8 cellular contexts compared by ENCODE assay signal in the genomic region with DNA sequence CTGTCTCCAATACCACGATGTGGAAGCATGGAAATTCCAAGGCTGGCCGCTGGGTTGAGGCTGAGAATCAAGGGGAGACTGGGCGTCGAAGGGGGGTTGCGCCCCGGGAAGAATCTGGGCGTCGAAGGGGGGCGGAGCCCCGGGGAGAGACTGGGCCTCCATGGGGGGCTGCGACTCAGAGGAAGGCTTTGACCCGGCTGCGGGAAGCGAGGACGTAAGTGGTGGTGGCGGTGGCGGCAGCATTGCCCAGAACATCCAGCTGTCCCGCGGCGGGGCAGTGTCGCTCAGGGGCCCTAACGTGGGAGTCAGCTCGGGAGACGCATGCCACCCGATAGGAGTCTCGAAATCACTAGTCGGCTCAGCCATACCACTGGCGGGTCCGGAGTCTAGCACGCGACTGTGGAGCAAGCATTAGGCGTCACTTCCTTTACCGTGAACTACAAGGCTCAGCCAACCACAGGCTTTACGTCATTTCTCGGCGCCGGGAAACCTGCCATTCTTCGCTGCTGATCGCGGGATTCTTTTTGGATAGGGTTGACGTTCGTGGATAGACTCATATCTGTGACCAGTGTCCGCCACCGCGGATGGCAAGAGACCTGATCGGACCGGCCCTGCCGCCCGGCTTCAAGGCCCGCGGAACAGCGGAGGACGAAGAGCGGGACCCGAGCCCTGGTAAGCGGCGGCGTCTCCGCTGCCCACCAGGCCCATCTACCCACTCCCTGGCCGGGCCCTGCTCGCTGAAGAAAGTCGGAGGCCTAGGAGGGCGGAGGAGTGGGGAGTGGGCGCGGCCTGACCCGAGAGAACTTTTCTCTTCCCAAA. TPM values are rescaled to one million over a fixed set of nuclear protein-coding genes. Genes with fewer than 3 reads are reported as not detected.
DNase-seq lines count a peak whose midpoint lies in the region; ATAC-seq and TF ChIP-seq lines count a peak whose summit lies in the region.

A gene with protein sequence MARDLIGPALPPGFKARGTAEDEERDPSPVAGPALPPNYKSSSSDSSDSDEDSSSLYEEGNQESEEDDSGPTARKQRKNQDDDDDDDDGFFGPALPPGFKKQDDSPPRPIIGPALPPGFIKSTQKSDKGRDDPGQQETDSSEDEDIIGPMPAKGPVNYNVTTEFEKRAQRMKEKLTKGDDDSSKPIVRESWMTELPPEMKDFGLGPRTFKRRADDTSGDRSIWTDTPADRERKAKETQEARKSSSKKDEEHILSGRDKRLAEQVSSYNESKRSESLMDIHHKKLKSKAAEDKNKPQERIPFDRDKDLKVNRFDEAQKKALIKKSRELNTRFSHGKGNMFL (plus strand): TSS at position 468 of the 819 bp plus-strand sequence. CDS start 117 bp downstream, at position 585.
A gene (minus strand): TSS at position 401 of the 819 bp plus-strand sequence. CDS start 35 bp downstream, at position 366.

- TF ChIP-seq CTCF in C4-2B (conservative IDR thresholded peaks at IDR 0.05) = no peak; the same call in 1 of the 2 replicates
- TF ChIP-seq CTCF in dorsolateral prefrontal cortex (IDR thresholded peaks at IDR 0.05 in 54 of 56, conservative IDR thresholded peaks at IDR 0.05 in 2 of 56; ENCODE audit: low read depth in 1 of 56, partially characterized antibody in 56 of 56) = peak in 33 of 56 donors; percentile 7 to 49 (median 26)
- TF ChIP-seq CTCF in liver (IDR thresholded peaks at IDR 0.05; ENCODE audit: low read depth, low read length, missing input control) = no peak

- H3K27me3 ChIP-seq in dorsolateral prefrontal cortex = no peaks in the 10 kb centered on the region
- H3K27me3 ChIP-seq in liver (ENCODE audit: control insufficient read depth in 4 of 4, insufficient read depth in 4 of 4, low read length in 3 of 4) = no peaks in the 10 kb centered on the region

- no peaks in the 10 kb centered on the region for H3K9me3 ChIP-seq in liver (ENCODE audit: control insufficient read depth in 4 of 4, low read length in 3 of 4)

- peak; percentile 99 for ATAC-seq in GM19351 (IDR thresholded peaks at IDR 0.05; ENCODE audit: unreplicated experiment)
- peak; percentile 97 for ATAC-seq in HG03520 (IDR thresholded peaks at IDR 0.05; ENCODE audit: unreplicated experiment)

- H3K4me3 ChIP-seq in dorsolateral prefrontal cortex = peak within 1 kb of the TSS; percentile 75 to 100 (median 98)
- peak within 1 kb of the TSS; percentile 86 to 99 (median 98) for H3K4me3 ChIP-seq in liver (ENCODE audit: low read depth in 1 of 3, low read length in 3 of 3)

- intact Hi-C loops in dorsolateral prefrontal cortex (cut with DNase I) = loop anchor here (5.0 kb wide), 2 partner anchors 318 to 473 kb away; a partner anchor contains a TSS

- peak within 1 kb of the TSS; percentile 80 for H3K27ac ChIP-seq in C4-2B
- H3K27ac ChIP-seq in dorsolateral prefrontal cortex = peak within 1 kb of the TSS in 55 of 59 donors; percentile 15 to 96 (median 79)
- H3K27ac ChIP-seq in liver (ENCODE audit: low read depth in 1 of 2, low read length in 2 of 2) = peak within 1 kb of the TSS; percentile 66 to 82

- WGBS in liver = under 1% methylated on average over 66 of the region's 66 CpGs

- no peak for TF ChIP-seq RAD21 in liver (IDR thresholded peaks at IDR 0.05)

- DNase-seq in NCI-H748 (lab: John Stamatoyannopoulos, UW; ENCODE audit: unreplicated experiment) (peak; percentile 95), dorsolateral prefrontal cortex (peak; percentile 92 to 98 (median 96))
- peak; percentile 91 to 92 for DNase-seq in activated CD4-positive, alpha-beta T cell treated with anti-CD3 and anti-CD28 coated beads, Interleukin-2, amount 50 U/mL, for 4 hours
- peak; percentile 92 for DNase-seq in stimulated activated CD4-positive, alpha-beta T cell treated with anti-CD3 and anti-CD28 coated beads, Interleukin-4, amount 100 ng/mL, for 1 hour

- peaks cover 6 to 26% (median 22%) of the 10 kb centered on the region in 4 donors for H3K4me1 ChIP-seq in liver (ENCODE audit: control insufficient read depth in 4 of 4, insufficient read depth in 4 of 4, low read length in 3 of 4)

- peaks cover 0 to 6% (median 0%) of the 10 kb centered on the region in 4 donors for H3K36me3 ChIP-seq in liver (ENCODE audit: control insufficient read depth in 4 of 4, insufficient read depth in 3 of 4, low read depth in 1 of 4, low read length in 3 of 4)

- H3K9ac ChIP-seq in liver (ENCODE audit: low read depth in 1 of 2, low read length in 2 of 2) = peak within 1 kb of the TSS; percentile 77 to 89

TF ChIP-seq in liver, 16 proteins besides CTCF, POLR2A, EP300 and RAD21:
- TF ChIP-seq JUND (IDR thresholded peaks at IDR 0.05) = no peak
- TF ChIP-seq YY1 (IDR thresholded peaks at IDR 0.05) = peak; percentile 89
- peak; percentile 67 to 93 for TF ChIP-seq GABPA (IDR thresholded peaks at IDR 0.05 in 1 of 2, conservative IDR thresholded peaks at IDR 0.05 in 1 of 2)
- TF ChIP-seq, protein P1, sequence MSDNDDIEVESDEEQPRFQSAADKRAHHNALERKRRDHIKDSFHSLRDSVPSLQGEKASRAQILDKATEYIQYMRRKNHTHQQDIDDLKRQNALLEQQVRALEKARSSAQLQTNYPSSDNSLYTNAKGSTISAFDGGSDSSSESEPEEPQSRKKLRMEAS (IDR thresholded peaks at IDR 0.05) = peak; percentile 98
- TF ChIP-seq EGR1 (IDR thresholded peaks at IDR 0.05; ENCODE audit: low read depth in 2 of 2) = peak in 1 of 2 donors; percentile 31
- TF ChIP-seq, protein P2, sequence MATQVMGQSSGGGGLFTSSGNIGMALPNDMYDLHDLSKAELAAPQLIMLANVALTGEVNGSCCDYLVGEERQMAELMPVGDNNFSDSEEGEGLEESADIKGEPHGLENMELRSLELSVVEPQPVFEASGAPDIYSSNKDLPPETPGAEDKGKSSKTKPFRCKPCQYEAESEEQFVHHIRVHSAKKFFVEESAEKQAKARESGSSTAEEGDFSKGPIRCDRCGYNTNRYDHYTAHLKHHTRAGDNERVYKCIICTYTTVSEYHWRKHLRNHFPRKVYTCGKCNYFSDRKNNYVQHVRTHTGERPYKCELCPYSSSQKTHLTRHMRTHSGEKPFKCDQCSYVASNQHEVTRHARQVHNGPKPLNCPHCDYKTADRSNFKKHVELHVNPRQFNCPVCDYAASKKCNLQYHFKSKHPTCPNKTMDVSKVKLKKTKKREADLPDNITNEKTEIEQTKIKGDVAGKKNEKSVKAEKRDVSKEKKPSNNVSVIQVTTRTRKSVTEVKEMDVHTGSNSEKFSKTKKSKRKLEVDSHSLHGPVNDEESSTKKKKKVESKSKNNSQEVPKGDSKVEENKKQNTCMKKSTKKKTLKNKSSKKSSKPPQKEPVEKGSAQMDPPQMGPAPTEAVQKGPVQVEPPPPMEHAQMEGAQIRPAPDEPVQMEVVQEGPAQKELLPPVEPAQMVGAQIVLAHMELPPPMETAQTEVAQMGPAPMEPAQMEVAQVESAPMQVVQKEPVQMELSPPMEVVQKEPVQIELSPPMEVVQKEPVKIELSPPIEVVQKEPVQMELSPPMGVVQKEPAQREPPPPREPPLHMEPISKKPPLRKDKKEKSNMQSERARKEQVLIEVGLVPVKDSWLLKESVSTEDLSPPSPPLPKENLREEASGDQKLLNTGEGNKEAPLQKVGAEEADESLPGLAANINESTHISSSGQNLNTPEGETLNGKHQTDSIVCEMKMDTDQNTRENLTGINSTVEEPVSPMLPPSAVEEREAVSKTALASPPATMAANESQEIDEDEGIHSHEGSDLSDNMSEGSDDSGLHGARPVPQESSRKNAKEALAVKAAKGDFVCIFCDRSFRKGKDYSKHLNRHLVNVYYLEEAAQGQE (IDR thresholded peaks at IDR 0.05) = peak; percentile 13
- TF ChIP-seq FOXA2 (IDR thresholded peaks at IDR 0.05) = no peak
- TF ChIP-seq SP1 (IDR thresholded peaks at IDR 0.05) = peak; percentile 44
- TF ChIP-seq FOXA1 (IDR thresholded peaks at IDR 0.05) = no peak
- TF ChIP-seq, protein P3, sequence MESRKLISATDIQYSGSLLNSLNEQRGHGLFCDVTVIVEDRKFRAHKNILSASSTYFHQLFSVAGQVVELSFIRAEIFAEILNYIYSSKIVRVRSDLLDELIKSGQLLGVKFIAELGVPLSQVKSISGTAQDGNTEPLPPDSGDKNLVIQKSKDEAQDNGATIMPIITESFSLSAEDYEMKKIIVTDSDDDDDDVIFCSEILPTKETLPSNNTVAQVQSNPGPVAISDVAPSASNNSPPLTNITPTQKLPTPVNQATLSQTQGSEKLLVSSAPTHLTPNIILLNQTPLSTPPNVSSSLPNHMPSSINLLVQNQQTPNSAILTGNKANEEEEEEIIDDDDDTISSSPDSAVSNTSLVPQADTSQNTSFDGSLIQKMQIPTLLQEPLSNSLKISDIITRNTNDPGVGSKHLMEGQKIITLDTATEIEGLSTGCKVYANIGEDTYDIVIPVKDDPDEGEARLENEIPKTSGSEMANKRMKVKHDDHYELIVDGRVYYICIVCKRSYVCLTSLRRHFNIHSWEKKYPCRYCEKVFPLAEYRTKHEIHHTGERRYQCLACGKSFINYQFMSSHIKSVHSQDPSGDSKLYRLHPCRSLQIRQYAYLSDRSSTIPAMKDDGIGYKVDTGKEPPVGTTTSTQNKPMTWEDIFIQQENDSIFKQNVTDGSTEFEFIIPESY (IDR thresholded peaks at IDR 0.05) = peak; percentile 65
- TF ChIP-seq HNF4A (conservative IDR thresholded peaks at IDR 0.05) = peak; percentile 85 to 86

RNA-seq across cellular contexts. Expression of the first gene that starts in this region (rescaled TPM):
- total RNA-seq in dorsolateral prefrontal cortex = 10 to 100 TPM; 33.6 to 63.8 (median 48.2) TPM
- 10 to 100 TPM; 12.6 to 15.7 TPM for total RNA-seq in liver
- 1 to 10 TPM; 4.7 to 7.4 TPM for polyA plus RNA-seq in liver

RNA-seq across cellular contexts. Expression of the second gene that starts in this region (rescaled TPM):
- total RNA-seq in dorsolateral prefrontal cortex (10 to 100 TPM in 1 of 120 experiments, 1 to 10 TPM in 119; 3.6 to 10.1 (median 6.9) TPM), liver (1 to 10 TPM in 1 of 2 donors, under 1 TPM in 1; 0.92 to 1.9 TPM)
- 1 to 10 TPM; 1.5 to 2.0 TPM for polyA plus RNA-seq in liver

Comparison
In these comparisons a context has a peak if more than half of its experiments do, and no peak if none do; other contexts are left out.
1. Peak in every context shown above with its lines: DNase-seq, ATAC-seq, H3K4me3 ChIP-seq and H3K27ac ChIP-seq.
2. CTCF ChIP-seq: peak in dorsolateral prefrontal cortex (33 of 56); none in C4-2B (single experiment) and liver (single experiment).